In the genomic region with DNA sequence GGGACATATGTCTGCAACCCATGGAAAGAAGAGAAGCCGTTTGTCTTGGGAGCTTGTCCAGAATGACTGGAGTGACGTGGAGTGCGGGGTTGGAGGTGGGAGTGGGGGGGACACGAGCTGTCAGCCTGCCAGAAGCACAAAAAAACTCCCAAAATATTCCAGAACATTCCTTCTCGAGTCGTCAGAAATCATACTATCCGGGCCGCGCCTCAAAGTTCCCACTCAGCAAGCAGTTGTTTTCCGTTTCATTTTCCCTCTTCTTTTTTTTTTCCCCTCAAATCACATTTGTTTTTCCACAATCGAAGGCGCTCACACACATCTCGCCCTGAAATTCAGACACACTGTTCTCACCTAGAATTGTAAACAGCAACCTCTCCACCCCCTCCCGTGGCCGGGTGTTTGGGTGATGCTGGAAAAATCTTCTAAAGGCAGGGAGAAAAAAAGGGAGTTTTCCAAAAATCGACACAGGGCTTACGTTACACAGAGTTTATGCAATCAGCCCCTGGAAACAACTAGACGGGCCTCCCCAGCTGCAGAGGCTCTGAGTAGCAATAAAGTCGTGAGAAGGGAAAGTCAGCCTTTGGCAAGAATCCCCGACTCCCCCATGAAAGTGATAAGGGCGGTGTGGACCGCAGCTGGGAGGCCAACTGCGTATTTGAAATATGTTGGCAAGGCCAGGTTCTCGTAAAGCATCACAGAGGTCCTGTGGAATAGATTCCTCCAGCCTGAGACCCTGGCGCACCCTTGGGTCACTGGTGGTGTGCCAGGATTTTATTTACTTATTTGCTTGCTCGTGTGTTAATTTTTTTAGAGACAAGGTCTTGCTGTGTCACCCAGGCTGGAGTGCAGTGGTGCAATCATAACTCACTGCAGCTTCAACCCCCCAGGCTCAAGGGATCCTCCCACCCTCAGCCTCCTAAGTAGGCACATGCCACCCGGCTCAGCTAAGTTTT, we compare ENCODE assay signal across 8 cellular contexts.
DNase-seq lines count a peak whose midpoint lies in the region; ATAC-seq lines count a peak whose summit lies in the region.

No MANE protein-coding gene starts in this region.

- DNase-seq in SKM-1 treated with dmso at 0.1 percent for 144 hours (lab: John Stamatoyannopoulos, UW; ENCODE audit: unreplicated experiment) (peak; percentile 42), SKM-1 (lab: John Stamatoyannopoulos, UW; ENCODE audit: unreplicated experiment) (no peak), caudate nucleus (lab: John Stamatoyannopoulos, UW) (peak in 1 of 61 donors; percentile 17), medulla oblongata (ENCODE audit: extremely low spot score) (peak; percentile 24)
- no peak for DNase-seq in activated CD8-positive, alpha-beta memory T cell treated with anti-CD3 and anti-CD28 coated beads for 24 hours
- DNase-seq in central memory CD4-positive, alpha-beta T cell: no peak

- peak overlapping the region; percentile 44 for H3K27ac ChIP-seq in caudate nucleus (ENCODE audit: low read depth, low read length)

- ATAC-seq in HG03139 (IDR thresholded peaks at IDR 0.05; ENCODE audit: unreplicated experiment) (no peak), GM21717 (IDR thresholded peaks at IDR 0.05; ENCODE audit: unreplicated experiment) (no peak)

Comparison
In these comparisons a context has a peak if more than half of its experiments do, and no peak if none do; other contexts are left out.
1. DNase-seq: peak in SKM-1 treated with dmso at 0.1 percent for 144 hours (single experiment) and medulla oblongata (single experiment); none in SKM-1 (single experiment), activated CD8-positive, alpha-beta memory T cell treated with anti-CD3 and anti-CD28 coated beads for 24 hours (single experiment) and central memory CD4-positive, alpha-beta T cell (single experiment).